Comparison of ENCODE assay signal across 14 cellular contexts in the genomic region with DNA sequence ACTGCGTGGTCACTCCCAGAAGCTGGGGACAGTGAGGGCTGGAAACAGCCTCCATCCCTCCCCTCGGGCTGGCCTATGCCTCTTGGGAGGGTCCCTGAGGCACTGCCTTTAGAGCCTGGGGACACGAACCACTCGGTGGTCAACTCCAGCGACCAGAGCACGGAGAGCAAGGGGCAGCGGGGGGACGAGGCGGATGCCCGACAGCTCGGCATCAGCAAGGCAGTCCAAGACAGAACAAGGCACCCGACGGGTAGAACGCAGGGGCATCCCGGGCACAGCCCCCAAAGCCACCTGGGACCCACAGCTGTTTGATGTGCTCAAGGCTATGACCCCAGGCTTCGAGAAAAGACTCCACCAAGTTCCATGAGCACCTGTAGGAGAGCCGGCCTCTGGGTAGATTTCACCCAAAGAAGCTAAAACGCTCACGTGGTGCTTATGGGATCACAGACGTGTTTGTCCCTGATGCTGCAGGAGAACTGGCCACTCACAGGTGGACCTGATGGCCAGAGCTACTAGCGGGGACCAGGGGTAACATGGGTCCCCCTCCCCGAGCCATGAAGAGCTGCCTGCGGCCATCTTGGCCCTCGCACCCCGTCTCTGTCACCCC. TPM values are rescaled to one million over a fixed set of nuclear protein-coding genes. Genes with fewer than 3 reads are reported as not detected.
DNase-seq lines count a peak whose midpoint lies in the region; ATAC-seq and FAIRE-seq lines count a peak whose summit lies in the region.
"Had no signal": no experiment of that assay in that cellular context is flagged by ENCODE, and none has a peak within 500 bp of the region (broad histone marks: within the 10 kb centered on the region; RNA-seq: fewer than 3 reads in every experiment).

No MANE protein-coding gene starts in this region.

- H3K4me1 Mint-ChIP-seq in T-helper 1 cell treated with Interleukin-12 subunit alpha and Interleukin-12 subunit beta and Interleukin-4 antibody, amounts not matched to agents 30 μg/mL and 1 μg/mL, for 36 hours (ENCODE audit: low read depth) = peaks cover 32% of the 10 kb centered on the region
- peaks cover 33% of the 10 kb centered on the region for H3K4me1 Mint-ChIP-seq in activated naive CD8-positive, alpha-beta T cell treated with anti-CD3 and anti-CD28 coated beads, Interleukin-2, amount 10 ng/mL, durations not matched to agents 7 days and 5 days

- peaks cover 0 to 2% of the 10 kb centered on the region in 2 donors for H3K4me1 ChIP-seq in small intestine (ENCODE audit: control insufficient read depth in 2 of 2, insufficient read depth in 1 of 2, low read depth in 1 of 2, low read length in 1 of 2)

- no peaks in the 10 kb centered on the region for H3K27me3 Mint-ChIP-seq in T-helper 1 cell treated with Interleukin-12 subunit alpha and Interleukin-12 subunit beta and Interleukin-4 antibody, amounts not matched to agents 30 μg/mL and 1 μg/mL, for 36 hours (ENCODE audit: low read depth)
- H3K27me3 Mint-ChIP-seq in activated naive CD8-positive, alpha-beta T cell treated with anti-CD3 and anti-CD28 coated beads, Interleukin-2, amount 10 ng/mL, durations not matched to agents 7 days and 5 days = peaks cover 14% of the 10 kb centered on the region

- DNase-seq in T-helper 1 cell (no peak), small intestine (no peak), DMS53 treated with DMSO at 0.1 percent for 48 hours (lab: John Stamatoyannopoulos, UW; ENCODE audit: unreplicated experiment) (no peak), NCI-H1436 treated with DMSO at 0.1 percent for 48 hours (lab: John Stamatoyannopoulos, UW) (no peak), NCI-H2029 (lab: John Stamatoyannopoulos, UW) (no peak)
- no peak for DNase-seq in activated naive CD8-positive, alpha-beta T cell treated with anti-CD3 and anti-CD28 coated beads, Interleukin-2, amount 10 ng/mL, durations not matched to agents 7 days and 5 days
- DNase-seq: adrenal gland, NCI-H187 treated with DMSO at 0.1 percent for 48 hours, WERI-Rb-1 had no signal

- no peak overlapping the region for H3K4me3 ChIP-seq in small intestine (ENCODE audit: low read depth in 1 of 2, low read length in 2 of 2)
- H3K4me3 ChIP-seq: adrenal gland had no signal

- no peaks in the 10 kb centered on the region for H3K36me3 ChIP-seq in small intestine (ENCODE audit: control insufficient read depth in 2 of 2, insufficient read depth in 2 of 2, low read length in 2 of 2)
- H3K36me3 ChIP-seq: adrenal gland, WERI-Rb-1 had no signal

- ATAC-seq in HG03469 (IDR thresholded peaks at IDR 0.05; ENCODE audit: unreplicated experiment) = peak; percentile 0
- ATAC-seq in activated naive CD8-positive, alpha-beta T cell treated with anti-CD3 and anti-CD28 coated beads, Interleukin-2, amount 10 ng/mL, durations not matched to agents 7 days and 5 days (ENCODE audit: low read depth) = peak; percentile 1

- 70 to 80% (median 78%) methylated on average over 25 of the region's 25 CpGs for WGBS in small intestine, 3 donors

- no peak for FAIRE-seq in small intestine (lab: Jason Lieb, UNC)

- peak overlapping the region; percentile 91 for H3K27ac Mint-ChIP-seq in T-helper 1 cell treated with Interleukin-12 subunit alpha and Interleukin-12 subunit beta and Interleukin-4 antibody, amounts not matched to agents 30 μg/mL and 1 μg/mL, for 36 hours
- peak overlapping the region; percentile 98 for H3K27ac Mint-ChIP-seq in activated naive CD8-positive, alpha-beta T cell treated with anti-CD3 and anti-CD28 coated beads, Interleukin-2, amount 10 ng/mL, durations not matched to agents 7 days and 5 days

- H3K27me3 ChIP-seq in small intestine (ENCODE audit: control insufficient read depth in 2 of 2, insufficient read depth in 2 of 2, low read length in 2 of 2) = no peaks in the 10 kb centered on the region
- H3K27me3 ChIP-seq: adrenal gland had no signal

- POLR2A ChIA-PET in activated naive CD8-positive, alpha-beta T cell treated with anti-CD3 and anti-CD28 coated beads, Interleukin-2, amount 10 ng/mL, durations not matched to agents 7 days and 5 days (lab: Charles Lee) = interaction anchor here (0.5 to 4.6 kb wide), 10 partner anchors 10 to 960 kb away, joined by 3 to 68 read pairs (median 8); partner anchors contain the start of genes MRPL23, PRR33 and TNNI2

- H3K9me3 Mint-ChIP-seq in T-helper 1 cell treated with Interleukin-12 subunit alpha and Interleukin-12 subunit beta and Interleukin-4 antibody, amounts not matched to agents 30 μg/mL and 1 μg/mL, for 36 hours = no peaks in the 10 kb centered on the region
- H3K9me3 Mint-ChIP-seq in activated naive CD8-positive, alpha-beta T cell treated with anti-CD3 and anti-CD28 coated beads, Interleukin-2, amount 10 ng/mL, durations not matched to agents 7 days and 5 days = no peaks in the 10 kb centered on the region

- H3K9me3 ChIP-seq in small intestine (ENCODE audit: control insufficient read depth, low read depth) = no peaks in the 10 kb centered on the region
- H3K9me3 ChIP-seq: adrenal gland had no signal

- peak overlapping the region; percentile 99 for H3K4me3 Mint-ChIP-seq in T-helper 1 cell treated with Interleukin-12 subunit alpha and Interleukin-12 subunit beta and Interleukin-4 antibody, amounts not matched to agents 30 μg/mL and 1 μg/mL, for 36 hours
- H3K4me3 Mint-ChIP-seq in activated naive CD8-positive, alpha-beta T cell treated with anti-CD3 and anti-CD28 coated beads, Interleukin-2, amount 10 ng/mL, durations not matched to agents 7 days and 5 days = peak overlapping the region; percentile 97

- peaks cover 9% of the 10 kb centered on the region for H3K36me3 Mint-ChIP-seq in T-helper 1 cell treated with Interleukin-12 subunit alpha and Interleukin-12 subunit beta and Interleukin-4 antibody, amounts not matched to agents 30 μg/mL and 1 μg/mL, for 36 hours (ENCODE audit: low read depth)
- peaks cover 10% of the 10 kb centered on the region for H3K36me3 Mint-ChIP-seq in activated naive CD8-positive, alpha-beta T cell treated with anti-CD3 and anti-CD28 coated beads, Interleukin-2, amount 10 ng/mL, durations not matched to agents 7 days and 5 days

- peak overlapping the region; percentile 12 to 98 for H3K27ac ChIP-seq in small intestine (ENCODE audit: low read depth in 1 of 2, low read length in 1 of 2)
- H3K27ac ChIP-seq: 22Rv1, WERI-Rb-1 had no signal

RNA-seq across cellular contexts. Expression of gene LSP1, which starts 0.5 kb away (rescaled TPM):
- 100 to 1,000 TPM; 438 to 453 TPM for total RNA-seq in activated naive CD8-positive, alpha-beta T cell treated with anti-CD3 and anti-CD28 coated beads, Interleukin-2, amount 10 ng/mL, durations not matched to agents 7 days and 5 days
- polyA plus RNA-seq in small intestine = 10 to 100 TPM in 2 of 3 donors, 1 to 10 TPM in 1; 4.5 to 45.1 (median 27.1) TPM

RNA-seq across cellular contexts. Expression of gene TNNI2, which starts 13.6 kb away (rescaled TPM):
- total RNA-seq in activated naive CD8-positive, alpha-beta T cell treated with anti-CD3 and anti-CD28 coated beads, Interleukin-2, amount 10 ng/mL, durations not matched to agents 7 days and 5 days = under 1 TPM in 1 of 2 experiments, not detected in 1; 0.67 TPM
- polyA plus RNA-seq in small intestine = 1 to 10 TPM in 2 of 3 donors, under 1 TPM in 1; 0.49 to 8.6 (median 7.8) TPM
- total RNA-seq: Daoy had no signal

RNA-seq across cellular contexts. Expression of gene SYT8, which starts 17.6 kb away (rescaled TPM):
- not detected for total RNA-seq in activated naive CD8-positive, alpha-beta T cell treated with anti-CD3 and anti-CD28 coated beads, Interleukin-2, amount 10 ng/mL, durations not matched to agents 7 days and 5 days
- 10 to 100 TPM in 2 of 3 donors, 1 to 10 TPM in 1; 3.2 to 46.5 (median 45.1) TPM for polyA plus RNA-seq in small intestine
- total RNA-seq: Daoy, RPMI7951 had no signal

RNA-seq across cellular contexts. Expression of gene PRR33, which starts 39.3 kb away (rescaled TPM):
- not detected for total RNA-seq in activated naive CD8-positive, alpha-beta T cell treated with anti-CD3 and anti-CD28 coated beads, Interleukin-2, amount 10 ng/mL, durations not matched to agents 7 days and 5 days
- under 1 TPM in 1 of 3 donors, not detected in 2; 0.01 TPM for polyA plus RNA-seq in small intestine
- total RNA-seq: Daoy, RPMI7951 had no signal
